ENCODE assay signal across 8 cellular contexts in the genomic region with DNA sequence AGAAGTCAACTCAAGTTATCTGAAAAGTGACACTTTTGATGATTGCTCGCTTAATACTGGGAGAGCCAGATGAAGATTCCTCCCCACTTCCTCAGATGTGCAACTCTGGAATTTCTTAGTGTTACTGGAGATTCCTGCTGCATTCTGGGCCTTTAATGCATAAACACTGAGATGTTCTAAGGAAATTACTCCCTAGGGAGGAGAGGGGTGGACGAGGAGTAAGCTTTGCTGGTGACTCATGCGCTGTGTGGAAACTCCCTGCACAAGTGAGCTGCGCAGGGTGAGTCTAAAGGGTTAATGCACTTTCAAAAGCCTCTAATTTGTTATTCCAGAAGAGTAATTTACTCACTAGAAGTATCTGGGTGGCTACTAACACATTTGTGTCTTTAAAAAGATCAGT. TPM values are rescaled to one million over a fixed set of nuclear protein-coding genes. Genes with fewer than 3 reads are reported as not detected.
DNase-seq lines count a peak whose midpoint lies in the region; ATAC-seq, FAIRE-seq and TF ChIP-seq lines count a peak whose summit lies in the region.

No MANE protein-coding gene starts in this region.

- H3K4me1 Mint-ChIP-seq in GM23338: peaks cover 20% of the 10 kb centered on the region

- ATAC-seq in GM18907 (IDR thresholded peaks at IDR 0.05; ENCODE audit: unreplicated experiment): peak; percentile 66
- ATAC-seq in GM23338: no peak

- H3K4me3 Mint-ChIP-seq in GM23338: no peak overlapping the region

- no peaks in the 10 kb centered on the region for H3K9me3 Mint-ChIP-seq in GM23338

- DNase-seq in HTR-8/SVneo (ENCODE audit: insufficient read length, low spot score) (peak; percentile 75), dermis blood vessel endothelial cell (peak; percentile 86), osteoblast (ENCODE audit: insufficient read length, low spot score, missing footprints) (peak; percentile 81), GM23338 (ENCODE audit: low spot score) (no peak), SIG-M5 treated with dmso at 0.1 percent for 504 hours (lab: John Stamatoyannopoulos, UW; ENCODE audit: unreplicated experiment) (no peak), SHP77 treated with DMSO at 0.1 percent for 48 hours (lab: John Stamatoyannopoulos, UW) (no peak)
- DNase-seq in activated CD4-positive, alpha-beta T cell treated with anti-CD3 and anti-CD28 coated beads for 48 hours: no peak

- no peaks in the 10 kb centered on the region for H3K9me2 ChIP-seq in GM23338 (ENCODE audit: insufficient read depth)

- FAIRE-seq in HTR-8/SVneo (lab: Jason Lieb, UNC): peak; percentile 54

- H3K4me3 ChIP-seq in osteoblast (ENCODE audit: insufficient read depth, low read length) (no peak overlapping the region), GM23338 (no peak overlapping the region)

- no peaks in the 10 kb centered on the region for H3K9me3 ChIP-seq in osteoblast (ENCODE audit: low read depth, low read length)

- H3K27me3 ChIP-seq in osteoblast (ENCODE audit: insufficient read depth, low read length) (no peaks in the 10 kb centered on the region), GM23338 (ENCODE audit: insufficient read depth) (no peaks in the 10 kb centered on the region)

- no peaks in the 10 kb centered on the region for H3K36me3 Mint-ChIP-seq in GM23338 (ENCODE audit: low read depth)

- peaks cover 4% of the 10 kb centered on the region for H3K36me3 ChIP-seq in osteoblast (ENCODE audit: insufficient read depth, low read length)
- H3K36me3 ChIP-seq in GM23338 (ENCODE audit: insufficient read depth): no peaks in the 10 kb centered on the region

- H2AFZ ChIP-seq in osteoblast (ENCODE audit: low read length) (no peak overlapping the region), GM23338 (no peak overlapping the region)

- peaks cover 4% of the 10 kb centered on the region for H3K27me3 Mint-ChIP-seq in GM23338 (ENCODE audit: insufficient read depth, low read depth, poor library complexity)

- peak overlapping the region; percentile 74 for H3K4me2 ChIP-seq in osteoblast (ENCODE audit: insufficient read depth, low read length)
- H3K4me2 ChIP-seq in GM23338: no peak overlapping the region

- peaks cover 68% of the 10 kb centered on the region for H3K79me2 ChIP-seq in osteoblast (ENCODE audit: insufficient read depth, low read length)
- H3K79me2 ChIP-seq in GM23338 (replicated peaks; ENCODE audit: insufficient read depth): no peaks in the 10 kb centered on the region

- no peaks in the 10 kb centered on the region for H3F3A ChIP-seq in GM23338 (replicated peaks; ENCODE audit: low read depth)

- no peak overlapping the region for H3K27ac Mint-ChIP-seq in GM23338

- H3K27ac ChIP-seq in osteoblast (ENCODE audit: low read depth, low read length) (peak overlapping the region; percentile 97), GM23338 (ENCODE audit: low read depth) (no peak overlapping the region)

- no peak for TF ChIP-seq CTCF in osteoblast (IDR thresholded peaks at IDR 0.05; ENCODE audit: extremely low read depth, low read depth, low read length)
- no peak for TF ChIP-seq CTCF in GM23338 (conservative IDR thresholded peaks at IDR 0.05; ENCODE audit: low read depth in 2 of 2)

- H3K4me1 ChIP-seq in osteoblast (ENCODE audit: insufficient read depth, low read length): peaks cover 78% of the 10 kb centered on the region
- peaks cover 19% of the 10 kb centered on the region for H3K4me1 ChIP-seq in GM23338 (ENCODE audit: insufficient read depth)

- H4K20me1 ChIP-seq in osteoblast (ENCODE audit: insufficient read depth, low read length) (no peaks in the 10 kb centered on the region), GM23338 (replicated peaks; ENCODE audit: insufficient read depth) (no peaks in the 10 kb centered on the region)

TF ChIP-seq in GM23338, 12 proteins besides CTCF, POLR2A, EP300 and RAD21:
- TF ChIP-seq EZH2phosphoT487 (IDR thresholded peaks at IDR 0.05; ENCODE audit: unreplicated experiment): no peak
- TF ChIP-seq EZH2 (IDR thresholded peaks at IDR 0.05; ENCODE audit: low read depth, unreplicated experiment): no peak
- no peak for TF ChIP-seq NANOG (IDR thresholded peaks at IDR 0.05; ENCODE audit: borderline replicate concordance)

RNA-seq across cellular contexts. Expression of a gene that starts 46.3 kb away (rescaled TPM):
- total RNA-seq in dermis blood vessel endothelial cell (0.56 and 0.85 TPM in 2 replicates), osteoblast (104 and 110 TPM in 2 replicates)
- total RNA-seq in GM23338 (2014; rRNA removed; shearing (Covaris generic)): 4.5 TPM in 2 replicates
- polyA plus RNA-seq in GM23338 (2016; fragmentation: Nextera tagmentation; extraction: Ambion mirVana): 1.5 and 1.9 TPM in 2 replicates

Comparison
In these comparisons a context has a peak if more than half of its experiments do, and no peak if none do; other contexts are left out.
1. DNase-seq: peak in HTR-8/SVneo (single experiment), dermis blood vessel endothelial cell (single experiment) and osteoblast (single experiment); none in activated CD4-positive, alpha-beta T cell treated with anti-CD3 and anti-CD28 coated beads for 48 hours (single experiment), GM23338 (single experiment), SIG-M5 treated with dmso at 0.1 percent for 504 hours (single experiment) and SHP77 treated with DMSO at 0.1 percent for 48 hours (single experiment).
2. RNA of a gene that starts 46.3 kb away (total RNA-seq): 104 to 110 TPM in osteoblast; 4.5 TPM in GM23338 and 0.56 to 0.85 TPM in dermis blood vessel endothelial cell; every median in the first group is over 10 times any median in the second.